In the genomic region with DNA sequence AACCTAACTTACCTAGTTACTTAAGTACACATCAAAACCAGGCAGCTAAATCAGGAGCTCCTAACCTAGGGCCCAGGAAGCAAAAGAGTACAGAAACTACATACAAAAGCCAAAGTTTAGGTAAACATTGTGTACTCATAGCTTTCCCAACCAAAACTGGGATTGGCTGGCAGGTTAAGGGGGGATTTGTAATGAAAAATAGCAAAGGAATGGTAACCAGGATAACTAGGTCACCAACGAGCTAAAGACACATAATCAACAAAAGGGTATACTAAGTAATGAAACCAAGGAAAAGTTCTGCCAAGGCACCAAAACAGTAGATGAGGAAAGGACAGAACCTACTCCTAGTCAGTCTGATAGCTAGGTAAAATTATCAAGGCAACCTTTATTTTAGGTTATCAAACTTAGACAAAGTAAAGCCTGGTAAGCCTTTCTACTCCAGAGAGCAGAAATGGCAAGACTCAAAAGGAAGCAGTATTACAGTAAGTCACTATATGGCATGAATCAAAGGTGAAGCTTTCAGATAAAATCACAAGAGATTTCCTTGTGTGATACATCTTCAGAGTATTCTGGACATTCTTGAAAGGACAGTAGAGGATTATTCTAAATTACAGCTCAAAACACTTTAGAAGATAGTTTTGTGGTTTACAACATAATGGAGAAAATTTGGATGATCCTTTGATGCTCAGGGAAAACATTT, we compare ENCODE assay signal across 1 cellular context.
TF ChIP-seq lines count a peak whose summit lies in the region.

No MANE protein-coding gene starts in this region.

TF ChIP-seq in GM12878, 131 proteins besides CTCF, POLR2A, EP300 and RAD21:
- TF ChIP-seq ZBTB11 (CRISPR knock-in tag; IDR thresholded peaks at IDR 0.05) (no peak), SIN3A (IDR thresholded peaks at IDR 0.05; ENCODE audit: low read depth, low read length) (no peak), SIX5 (IDR thresholded peaks at IDR 0.05; ENCODE audit: low read depth, low read length, severe bottlenecking) (no peak), POU2F2 (IDR thresholded peaks at IDR 0.05; ENCODE audit: borderline replicate concordance, low read depth, low read length) (no peak), ZNF24 (IDR thresholded peaks at IDR 0.05) (no peak), ZNF384 (IDR thresholded peaks at IDR 0.05; ENCODE audit: borderline replicate concordance, low read depth, low read length) (no peak), ZNF592 (IDR thresholded peaks at IDR 0.05) (no peak), KDM1A (IDR thresholded peaks at IDR 0.05; ENCODE audit: borderline replicate concordance) (no peak), RBBP5 (conservative IDR thresholded peaks at IDR 0.05) (no peak), SMC3 (IDR thresholded peaks at IDR 0.05; ENCODE audit: borderline replicate concordance, low read length) (no peak), TBL1XR1 (IDR thresholded peaks at IDR 0.05; ENCODE audit: low read depth, low read length) (no peak), MEF2A (IDR thresholded peaks at IDR 0.05; ENCODE audit: insufficient read depth, low read depth, low read length) (no peak)
- TF ChIP-seq, protein P1, sequence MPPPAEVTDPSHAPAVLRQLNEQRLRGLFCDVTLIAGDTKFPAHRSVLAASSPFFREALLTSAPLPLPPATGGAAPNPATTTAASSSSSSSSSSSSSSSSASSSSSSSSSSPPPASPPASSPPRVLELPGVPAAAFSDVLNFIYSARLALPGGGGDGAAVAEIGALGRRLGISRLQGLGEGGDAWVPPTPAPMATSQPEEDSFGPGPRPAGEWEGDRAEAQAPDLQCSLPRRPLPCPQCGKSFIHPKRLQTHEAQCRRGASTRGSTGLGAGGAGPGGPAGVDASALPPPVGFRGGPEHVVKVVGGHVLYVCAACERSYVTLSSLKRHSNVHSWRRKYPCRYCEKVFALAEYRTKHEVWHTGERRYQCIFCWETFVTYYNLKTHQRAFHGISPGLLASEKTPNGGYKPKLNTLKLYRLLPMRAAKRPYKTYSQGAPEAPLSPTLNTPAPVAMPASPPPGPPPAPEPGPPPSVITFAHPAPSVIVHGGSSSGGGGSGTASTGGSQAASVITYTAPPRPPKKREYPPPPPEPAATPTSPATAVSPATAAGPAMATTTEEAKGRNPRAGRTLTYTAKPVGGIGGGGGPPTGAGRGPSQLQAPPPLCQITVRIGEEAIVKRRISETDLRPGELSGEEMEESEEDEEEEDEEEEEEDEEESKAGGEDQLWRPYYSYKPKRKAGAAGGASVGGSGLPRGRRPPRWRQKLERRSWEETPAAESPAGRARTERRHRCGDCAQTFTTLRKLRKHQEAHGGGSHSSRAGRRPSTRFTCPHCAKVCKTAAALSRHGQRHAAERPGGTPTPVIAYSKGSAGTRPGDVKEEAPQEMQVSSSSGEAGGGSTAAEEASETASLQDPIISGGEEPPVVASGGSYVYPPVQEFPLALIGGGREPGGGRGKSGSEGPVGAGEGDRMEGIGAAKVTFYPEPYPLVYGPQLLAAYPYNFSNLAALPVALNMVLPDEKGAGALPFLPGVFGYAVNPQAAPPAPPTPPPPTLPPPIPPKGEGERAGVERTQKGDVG (CRISPR knock-in tag; IDR thresholded peaks at IDR 0.05): no peak
- TF ChIP-seq, protein P2, sequence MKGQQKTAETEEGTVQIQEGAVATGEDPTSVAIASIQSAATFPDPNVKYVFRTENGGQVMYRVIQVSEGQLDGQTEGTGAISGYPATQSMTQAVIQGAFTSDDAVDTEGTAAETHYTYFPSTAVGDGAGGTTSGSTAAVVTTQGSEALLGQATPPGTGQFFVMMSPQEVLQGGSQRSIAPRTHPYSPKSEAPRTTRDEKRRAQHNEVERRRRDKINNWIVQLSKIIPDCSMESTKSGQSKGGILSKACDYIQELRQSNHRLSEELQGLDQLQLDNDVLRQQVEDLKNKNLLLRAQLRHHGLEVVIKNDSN (IDR thresholded peaks at IDR 0.05; ENCODE audit: borderline replicate concordance, extremely low read length, insufficient read depth, low read depth, low read length): no peak
TF ChIP-seq in GM12878: peak in this region for 0.
